ENCODE assay signal across 25 cellular contexts in the genomic region with DNA sequence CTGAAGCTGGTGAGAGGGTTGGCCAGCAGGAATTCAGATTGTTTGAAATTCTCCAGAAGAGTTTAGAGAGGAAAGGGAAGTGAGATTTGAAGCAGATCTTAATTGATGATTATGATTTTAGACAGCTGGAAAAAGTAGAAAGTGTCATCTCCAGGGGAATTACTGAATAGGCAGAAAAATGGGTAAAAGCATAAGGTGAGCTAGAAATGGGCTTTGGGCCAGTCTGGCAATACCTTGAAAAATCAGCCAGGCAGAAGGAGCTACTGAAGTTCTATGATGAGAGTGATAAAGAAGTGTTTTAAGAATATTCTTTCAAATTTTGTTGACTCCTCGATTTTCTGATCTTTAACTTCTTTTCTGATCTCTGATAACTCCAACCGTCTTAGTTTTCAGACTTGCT.
"Had no signal": no experiment of that assay in that cellular context is flagged by ENCODE, and none has a peak within 500 bp of the region (broad histone marks: within the 10 kb centered on the region; RNA-seq: fewer than 3 reads in every experiment).

No MANE protein-coding gene starts in this region.

- H3K27ac ChIP-seq: dorsolateral prefrontal cortex, epithelial cell of prostate, gastrocnemius medialis, ovary, right lobe of liver, testis, tibial artery had no signal

- FAIRE-seq: keratinocyte, small intestine had no signal

- H3K27ac Mint-ChIP-seq: endodermal cell, memory B cell, natural killer cell, type B pancreatic cell had no signal

- ATAC-seq: esophagus mucosa, gastrocnemius medialis, natural killer cell, right lobe of liver had no signal

- H3K9me3 ChIP-seq: gastrocnemius medialis, ovary, right lobe of liver, testis, tibial artery had no signal

- H3K36me3 Mint-ChIP-seq: memory B cell, natural killer cell, type B pancreatic cell had no signal

- H3K27me3 Mint-ChIP-seq: type B pancreatic cell had no signal

- H3K27me3 ChIP-seq: dorsolateral prefrontal cortex, gastrocnemius medialis, ovary, right lobe of liver, testis, tibial artery had no signal

- H3K4me1 Mint-ChIP-seq: natural killer cell had no signal

- H3K4me3 ChIP-seq: dorsolateral prefrontal cortex, gastrocnemius medialis, lung, ovary, right lobe of liver, testis, tibial artery had no signal

- DNase-seq: cortex of kidney; effector CD8-positive, alpha-beta T cell; endodermal cell; foreskin fibroblast; gastrocnemius medialis; head of caudate nucleus; natural killer cell; occipital lobe; ovary; right lobe of liver; small intestine; stimulated activated CD4-positive, alpha-beta T cell treated with anti-CD3 and anti-CD28 coated beads, Interleukin-12 subunit alpha, Interleukin-12 subunit beta, amount 100 ng/mL, for 4 hours; stimulated activated CD4-positive, alpha-beta T cell treated with anti-CD3 and anti-CD28 coated beads, Interleukin-1b, Interleukin-23, amount 100 ng/mL, for 48 hours; stimulated activated CD4-positive, alpha-beta T cell treated with anti-CD3 and anti-CD28 coated beads, Interleukin-4, amount 100 ng/mL, for 1 hour; stimulated activated CD8-positive, alpha-beta memory T cell treated with anti-CD3 and anti-CD28 coated beads, Interleukin-4, amount 100 ng/mL, for 48 hours; stimulated activated naive CD4-positive, alpha-beta T cell; testis; tibial artery had no signal

- H3K9me3 Mint-ChIP-seq: endodermal cell, natural killer cell, type B pancreatic cell had no signal

- H3K36me3 ChIP-seq: gastrocnemius medialis, ovary, right lobe of liver, tibial artery had no signal

- H3K4me3 Mint-ChIP-seq: endodermal cell, memory B cell, natural killer cell, type B pancreatic cell had no signal

- H3K4me1 ChIP-seq: gastrocnemius medialis, right lobe of liver, testis, tibial artery had no signal
